ENCODE assay signal across 20 cellular contexts in genomic region chr11:45777127-45777969, GRCh38. TPM values are rescaled to one million over a fixed set of nuclear protein-coding genes. Genes with fewer than 3 reads are reported as not detected.
DNase-seq lines count a peak whose midpoint lies in the region; ATAC-seq and TF ChIP-seq lines count a peak whose summit lies in the region.
"Had no signal": no experiment of that assay in that cellular context is flagged by ENCODE, and none has a peak within 500 bp of the region (broad histone marks: within the 10 kb centered on the region; RNA-seq: fewer than 3 reads in every experiment).

No MANE protein-coding gene starts in this region.

- H3K36me3 ChIP-seq in subcutaneous abdominal adipose tissue (ENCODE audit: control insufficient read depth in 5 of 5, insufficient read depth in 5 of 5, low read length in 5 of 5), result no peaks in the 10 kb centered on the region

- CTCF ChIA-PET in activated CD8-positive, alpha-beta memory T cell treated with anti-CD3 and anti-CD28 coated beads, Interleukin-2, amount 10 ng/mL, durations not matched to agents 7 days and 5 days (lab: Charles Lee), result no interaction called here

- no peak overlapping the region for H3K27ac Mint-ChIP-seq in activated CD8-positive, alpha-beta memory T cell treated with anti-CD3 and anti-CD28 coated beads, Interleukin-2, amount 10 ng/mL, durations not matched to agents 7 days and 5 days
- H3K27ac Mint-ChIP-seq: CD14-positive monocyte had no signal

- no peak overlapping the region for H3K4me3 Mint-ChIP-seq in activated CD8-positive, alpha-beta memory T cell treated with anti-CD3 and anti-CD28 coated beads, Interleukin-2, amount 10 ng/mL, durations not matched to agents 7 days and 5 days
- H3K4me3 Mint-ChIP-seq: CD14-positive monocyte had no signal

- no peak for ATAC-seq in activated CD8-positive, alpha-beta memory T cell treated with anti-CD3 and anti-CD28 coated beads, Interleukin-2, amount 10 ng/mL, durations not matched to agents 7 days and 5 days
- ATAC-seq in left lobe of liver (peak; percentile 76), HG03196 (IDR thresholded peaks at IDR 0.05; ENCODE audit: unreplicated experiment) (no peak)
- ATAC-seq: GM12878, HCT116, Panc1, Right ventricle myocardium inferior had no signal

- peaks cover 3% of the 10 kb centered on the region for H3K4me1 Mint-ChIP-seq in activated CD8-positive, alpha-beta memory T cell treated with anti-CD3 and anti-CD28 coated beads, Interleukin-2, amount 10 ng/mL, durations not matched to agents 7 days and 5 days
- H3K4me1 Mint-ChIP-seq: CD14-positive monocyte had no signal

- H3K4me3 ChIP-seq in choroid plexus epithelial cell (ENCODE audit: low read depth, low read length) (no peak overlapping the region), subcutaneous abdominal adipose tissue (ENCODE audit: low read depth in 1 of 5, low read length in 5 of 5) (no peak overlapping the region)
- H3K4me3 ChIP-seq: GM12878 had no signal

- H3K9me3 Mint-ChIP-seq in activated CD8-positive, alpha-beta memory T cell treated with anti-CD3 and anti-CD28 coated beads, Interleukin-2, amount 10 ng/mL, durations not matched to agents 7 days and 5 days (ENCODE audit: low read depth), result no peaks in the 10 kb centered on the region
- H3K9me3 Mint-ChIP-seq: CD14-positive monocyte had no signal

- peaks cover 19% of the 10 kb centered on the region for H3K27me3 Mint-ChIP-seq in activated CD8-positive, alpha-beta memory T cell treated with anti-CD3 and anti-CD28 coated beads, Interleukin-2, amount 10 ng/mL, durations not matched to agents 7 days and 5 days

- DNase-seq in activated CD8-positive, alpha-beta memory T cell treated with anti-CD3 and anti-CD28 coated beads, Interleukin-2, amount 10 ng/mL, durations not matched to agents 7 days and 5 days, result peak; percentile 26
- no peak for DNase-seq in activated CD8-positive, alpha-beta memory T cell treated with anti-CD3 and anti-CD28 coated beads for 24 hours
- DNase-seq in choroid plexus epithelial cell (ENCODE audit: low read depth), result peak; percentile 88
- DNase-seq in left lobe of liver (ENCODE audit: low spot score), result peak; percentile 44
- no peak for DNase-seq in cerebellar nuclear complex (lab: John Stamatoyannopoulos, UW)
- DNase-seq in superior temporal gyrus (ENCODE audit: extremely low spot score), result no peak
- DNase-seq: 8988T, COR-L47, DMS153, KG1, NCI-H1105, NCI-H1694 treated with DMSO at 0.1 percent for 48 hours, NCI-H345 had no signal

- peak overlapping the region in 4 of 5 donors; percentile 39 to 80 (median 68) for H3K9ac ChIP-seq in subcutaneous abdominal adipose tissue (ENCODE audit: low read length in 5 of 5)

- no peaks in the 10 kb centered on the region for H3K36me3 Mint-ChIP-seq in activated CD8-positive, alpha-beta memory T cell treated with anti-CD3 and anti-CD28 coated beads, Interleukin-2, amount 10 ng/mL, durations not matched to agents 7 days and 5 days
- H3K36me3 Mint-ChIP-seq: CD14-positive monocyte had no signal

- H3K9me3 ChIP-seq in subcutaneous abdominal adipose tissue (ENCODE audit: control insufficient read depth in 5 of 5, low read length in 5 of 5), result no peaks in the 10 kb centered on the region

- no peaks in the 10 kb centered on the region for H3K27me3 ChIP-seq in subcutaneous abdominal adipose tissue (ENCODE audit: control insufficient read depth in 5 of 5, insufficient read depth in 4 of 5, low read length in 5 of 5)

- no peak for TF ChIP-seq CTCF in choroid plexus epithelial cell (conservative IDR thresholded peaks at IDR 0.05; ENCODE audit: low read depth, low read length)

- peak overlapping the region; percentile 94 for H3K27ac ChIP-seq in subcutaneous abdominal adipose tissue (ENCODE audit: low read depth, low read length)

- peaks cover 5 to 44% (median 35%) of the 10 kb centered on the region in 5 donors for H3K4me1 ChIP-seq in subcutaneous abdominal adipose tissue (ENCODE audit: control insufficient read depth in 5 of 5, insufficient read depth in 5 of 5, low read length in 5 of 5)

RNA-seq across cellular contexts. Expression of gene SLC35C1, which starts 27.6 kb away (rescaled TPM):
- 10 to 100 TPM; 15.2 to 15.7 TPM for total RNA-seq in activated CD8-positive, alpha-beta memory T cell treated with anti-CD3 and anti-CD28 coated beads, Interleukin-2, amount 10 ng/mL, durations not matched to agents 7 days and 5 days
- 13.2 TPM for total RNA-seq in left lobe of liver

Comparison
In these comparisons a context has a peak if more than half of its experiments do, and no peak if none do; other contexts are left out.
1. DNase-seq: peak in activated CD8-positive, alpha-beta memory T cell treated with anti-CD3 and anti-CD28 coated beads, Interleukin-2, amount 10 ng/mL, durations not matched to agents 7 days and 5 days (single experiment), choroid plexus epithelial cell (single experiment) and left lobe of liver (single experiment); none in activated CD8-positive, alpha-beta memory T cell treated with anti-CD3 and anti-CD28 coated beads for 24 hours (single experiment), cerebellar nuclear complex (0 of 2) and superior temporal gyrus (single experiment).